Comparison of ENCODE assay signal across 11 cellular contexts in the genomic region with DNA sequence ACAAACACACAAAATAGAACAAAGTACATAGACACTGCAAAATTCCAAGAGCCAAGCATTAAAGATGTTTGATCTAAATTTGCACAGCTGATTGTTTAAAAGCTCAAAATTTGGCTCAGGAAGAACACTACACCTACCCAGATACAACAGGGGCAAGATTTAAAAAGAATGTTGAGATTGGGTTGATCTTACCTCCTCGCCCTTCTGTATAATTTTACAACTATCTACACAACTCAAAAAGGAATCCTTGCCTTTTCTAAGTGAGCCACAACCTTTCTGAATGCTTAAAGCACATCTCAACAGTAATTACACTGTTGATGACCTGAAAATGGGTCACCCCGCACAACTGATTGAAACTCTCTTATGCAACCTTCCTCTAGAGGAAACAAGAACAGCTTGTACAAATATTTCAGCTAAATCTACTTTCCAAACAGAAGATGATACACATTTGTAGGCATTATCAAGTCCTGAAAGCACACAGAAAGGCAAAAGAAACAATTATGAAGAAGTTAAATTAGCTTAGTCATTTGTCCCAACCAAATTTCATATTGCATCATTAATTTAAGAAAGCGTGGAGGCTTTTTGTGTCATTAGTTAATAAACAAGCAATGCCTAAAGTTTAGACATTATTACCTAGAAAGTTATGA.
DNase-seq lines count a peak whose midpoint lies in the region; TF ChIP-seq lines count a peak whose summit lies in the region.
"Had no signal": no experiment of that assay in that cellular context is flagged by ENCODE, and none has a peak within 500 bp of the region (broad histone marks: within the 10 kb centered on the region; RNA-seq: fewer than 3 reads in every experiment).

No MANE protein-coding gene starts in this region.

- DNase-seq in G401 (ENCODE audit: low spot score) (peak; percentile 75), NCI-H69 (lab: John Stamatoyannopoulos, UW) (peak; percentile 25), coronary artery (ENCODE audit: low spot score) (no peak), iPS-NIHi11 (ENCODE audit: low spot score) (no peak), NCI-H2107 treated with DMSO at 0.1 percent for 48 hours (lab: John Stamatoyannopoulos, UW; ENCODE audit: unreplicated experiment) (no peak), dorsolateral prefrontal cortex (no peak), DMS 273 treated with DMSO at 0.1 percent for 48 hours (lab: John Stamatoyannopoulos, UW) (no peak)
- DNase-seq: activated naive CD4-positive, alpha-beta T cell treated with Interleukin-2 at 50 U/mL for 16 hours; CD8-positive, alpha-beta T cell had no signal

- no peaks in the 10 kb centered on the region for H3K27me3 ChIP-seq in neutrophil
- H3K27me3 ChIP-seq in dorsolateral prefrontal cortex: no peaks in the 10 kb centered on the region

- intact Hi-C loops in dorsolateral prefrontal cortex (cut with DNase I): no loop called here

- in situ Hi-C loops in G401 (cut with HindIII; ENCODE audit: low sequenced_read_pairs): no loop called here

- H3K4me3 ChIP-seq in coronary artery: peak overlapping the region; percentile 6
- H3K4me3 ChIP-seq in neutrophil (ENCODE audit: low read depth in 1 of 2, low read length in 1 of 2): no peak overlapping the region
- H3K4me3 ChIP-seq in dorsolateral prefrontal cortex: no peak overlapping the region

- H3K36me3 ChIP-seq in neutrophil: peaks cover 8% of the 10 kb centered on the region

- H3K27ac ChIP-seq in coronary artery: peak overlapping the region in 1 of 2 donors; percentile 11
- H3K27ac ChIP-seq in neutrophil: peak overlapping the region; percentile 73
- H3K27ac ChIP-seq in dorsolateral prefrontal cortex: peak overlapping the region in 12 of 59 donors; percentile 1 to 54 (median 15)
- H3K27ac ChIP-seq: parathyroid adenoma had no signal

- peaks cover 24% of the 10 kb centered on the region in 2 experiments for H3K4me1 ChIP-seq in neutrophil (ENCODE audit: control insufficient read depth in 1 of 2, insufficient read depth in 1 of 2, low read depth in 1 of 2, low read length in 1 of 2)

- TF ChIP-seq CTCF in coronary artery (IDR thresholded peaks at IDR 0.05) (no peak), neutrophil (IDR thresholded peaks at IDR 0.05) (no peak), dorsolateral prefrontal cortex (IDR thresholded peaks at IDR 0.05 in 54 of 56, conservative IDR thresholded peaks at IDR 0.05 in 2 of 56; ENCODE audit: low read depth in 1 of 56, partially characterized antibody in 56 of 56) (no peak)

- H3K9me3 ChIP-seq in neutrophil: no peaks in the 10 kb centered on the region

Comparison
In these comparisons a context has a peak if more than half of its experiments do, and no peak if none do; other contexts are left out.
1. DNase-seq: peak in G401 (single experiment) and NCI-H69 (single experiment); none in coronary artery (single experiment), iPS-NIHi11 (single experiment), NCI-H2107 treated with DMSO at 0.1 percent for 48 hours (single experiment), dorsolateral prefrontal cortex (0 of 10) and DMS 273 treated with DMSO at 0.1 percent for 48 hours (single experiment).